In the genomic region with DNA sequence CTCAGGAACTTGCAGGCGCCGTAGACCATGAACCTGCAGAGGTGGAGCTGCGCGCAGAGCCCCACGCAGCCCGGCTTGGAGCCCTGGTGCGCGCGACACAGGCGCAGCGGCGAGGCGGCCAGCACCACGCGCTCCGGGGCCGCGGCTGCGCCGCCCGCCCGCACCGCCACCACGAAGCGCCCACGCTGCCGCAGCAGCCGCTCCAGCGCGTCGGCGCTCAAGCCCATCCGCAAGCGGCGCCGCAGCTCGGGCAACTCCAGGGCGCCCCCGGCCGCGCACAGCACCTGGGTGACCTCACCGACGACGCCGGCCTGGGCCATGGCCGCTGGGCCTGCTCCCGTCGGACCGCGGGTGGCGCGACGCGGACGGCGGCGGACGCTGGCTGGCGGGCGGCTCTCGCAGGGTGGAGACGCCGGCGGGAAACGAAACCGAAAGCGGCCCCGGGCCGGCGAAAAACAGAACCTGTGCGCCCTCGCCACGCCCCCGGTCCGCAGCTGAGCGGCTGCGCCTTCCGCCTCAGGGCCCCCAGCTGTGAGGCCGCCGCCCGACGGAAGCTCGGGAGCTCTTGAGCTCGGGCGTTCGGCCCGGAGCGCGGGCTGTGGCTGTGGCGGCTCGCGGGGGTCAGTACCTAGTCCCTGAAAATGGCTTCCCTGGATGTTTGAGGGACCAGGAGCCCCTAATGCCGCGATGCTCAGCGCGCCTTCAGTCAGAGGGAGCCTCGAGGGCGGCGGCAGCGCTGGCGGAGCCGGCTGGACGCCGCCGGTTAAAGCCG, we compare ENCODE assay signal across 8 cellular contexts. TPM values are rescaled to one million over a fixed set of nuclear protein-coding genes. Genes with fewer than 3 reads are reported as not detected.
DNase-seq lines count a peak whose midpoint lies in the region; ATAC-seq, FAIRE-seq and TF ChIP-seq lines count a peak whose summit lies in the region.

A gene with protein sequence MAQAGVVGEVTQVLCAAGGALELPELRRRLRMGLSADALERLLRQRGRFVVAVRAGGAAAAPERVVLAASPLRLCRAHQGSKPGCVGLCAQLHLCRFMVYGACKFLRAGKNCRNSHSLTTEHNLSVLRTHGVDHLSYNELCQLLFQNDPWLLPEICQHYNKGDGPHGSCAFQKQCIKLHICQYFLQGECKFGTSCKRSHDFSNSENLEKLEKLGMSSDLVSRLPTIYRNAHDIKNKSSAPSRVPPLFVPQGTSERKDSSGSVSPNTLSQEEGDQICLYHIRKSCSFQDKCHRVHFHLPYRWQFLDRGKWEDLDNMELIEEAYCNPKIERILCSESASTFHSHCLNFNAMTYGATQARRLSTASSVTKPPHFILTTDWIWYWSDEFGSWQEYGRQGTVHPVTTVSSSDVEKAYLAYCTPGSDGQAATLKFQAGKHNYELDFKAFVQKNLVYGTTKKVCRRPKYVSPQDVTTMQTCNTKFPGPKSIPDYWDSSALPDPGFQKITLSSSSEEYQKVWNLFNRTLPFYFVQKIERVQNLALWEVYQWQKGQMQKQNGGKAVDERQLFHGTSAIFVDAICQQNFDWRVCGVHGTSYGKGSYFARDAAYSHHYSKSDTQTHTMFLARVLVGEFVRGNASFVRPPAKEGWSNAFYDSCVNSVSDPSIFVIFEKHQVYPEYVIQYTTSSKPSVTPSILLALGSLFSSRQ (minus strand): TSS at position 424 of the 772 bp plus-strand sequence. CDS start 104 bp downstream, at position 320.

- peak; percentile 93 for ATAC-seq in GM21529 (IDR thresholded peaks at IDR 0.05; ENCODE audit: unreplicated experiment)

- POLR2A ChIA-PET in RWPE1 (lab: Yijun Ruan, JAX; ENCODE audit: low non-redundant PET), result no interaction called here

- peaks cover 31 to 33% (median 32%) of the 10 kb centered on the region in 3 donors for H3K4me1 Mint-ChIP-seq in IgD-negative memory B cell

- CTCF ChIA-PET in RWPE1 (lab: Yijun Ruan, JAX), result interaction anchor here (0.6 kb wide), 2 partner anchors 67 to 191 kb away, joined by 3 read pairs; no protein-coding TSS in a partner anchor

- peaks cover 1% of the 10 kb centered on the region for H3K27me3 Mint-ChIP-seq in IgD-negative memory B cell

- H3K36me3 Mint-ChIP-seq in IgD-negative memory B cell, result peaks cover 13% of the 10 kb centered on the region

- DNase-seq in DMS153 treated with DMSO at 0.1 percent for 48 hours (lab: John Stamatoyannopoulos, UW; ENCODE audit: unreplicated experiment) (peak; percentile 53), RWPE1 (ENCODE audit: low spot score) (peak; percentile 60), activated gamma-delta T cell treated with Interleukin-2 at 50 U/mL for 16 hours (peak; percentile 85), frontal cortex (ENCODE audit: low spot score in 2 of 2) (peak; percentile 68 to 69), substantia nigra (lab: John Stamatoyannopoulos, UW) (peak in 45 of 49 donors; percentile 11 to 71 (median 34))

- H3K27me3 ChIP-seq in neutrophil, result no peaks in the 10 kb centered on the region

- H3K27ac ChIP-seq in RWPE1, result peak within 1 kb of the TSS; percentile 77
- peak within 1 kb of the TSS; percentile 92 for H3K27ac ChIP-seq in neutrophil
- peak within 1 kb of the TSS; percentile 49 for H3K27ac ChIP-seq in substantia nigra (ENCODE audit: low read depth, low read length, poor library complexity, severe bottlenecking)

- TF ChIP-seq CTCF in RWPE1 (conservative IDR thresholded peaks at IDR 0.05; ENCODE audit: low read depth) (no peak), neutrophil (IDR thresholded peaks at IDR 0.05) (peak; percentile 59)

- H3K27ac Mint-ChIP-seq in IgD-negative memory B cell, result peak within 1 kb of the TSS; percentile 98 to 99 (median 99)

- H3K4me1 ChIP-seq in neutrophil (ENCODE audit: control insufficient read depth in 1 of 2, insufficient read depth in 1 of 2, low read depth in 1 of 2, low read length in 1 of 2), result peaks cover 24% of the 10 kb centered on the region in 2 experiments

- no peak for FAIRE-seq in frontal cortex (lab: Jason Lieb, UNC)

- peaks cover 5 to 16% (median 15%) of the 10 kb centered on the region in 3 donors for H3K9me3 Mint-ChIP-seq in IgD-negative memory B cell

- no peaks in the 10 kb centered on the region for H3K36me3 ChIP-seq in neutrophil

- H3K4me3 ChIP-seq in neutrophil (ENCODE audit: low read depth in 1 of 2, low read length in 1 of 2), result peak within 1 kb of the TSS; percentile 83 to 85

- no peaks in the 10 kb centered on the region for H3K9me3 ChIP-seq in neutrophil

- peak within 1 kb of the TSS; percentile 95 to 97 (median 97) for H3K4me3 Mint-ChIP-seq in IgD-negative memory B cell

RNA-seq across cellular contexts. Expression of the gene that starts here (rescaled TPM):
- 30.8 TPM for polyA plus RNA-seq in IgD-negative memory B cell
- 2.9 TPM for total RNA-seq in frontal cortex

Comparison
In these comparisons a context has a peak if more than half of its experiments do, and no peak if none do; other contexts are left out.
1. Peak in every context shown above with its lines: DNase-seq, ATAC-seq, H3K4me3 ChIP-seq and H3K27ac ChIP-seq.
2. DNase-seq: peak in every context shown above with its lines; median percentile 85 in activated gamma-delta T cell treated with Interleukin-2 at 50 U/mL for 16 hours; 68 in frontal cortex; 60 in RWPE1; 53 in DMS153 treated with DMSO at 0.1 percent for 48 hours; 34 in substantia nigra.